In genomic region chr1:170156594-170156993, GRCh38 we compare ENCODE assay signal across 24 cellular contexts.
"Had no signal": no experiment of that assay in that cellular context is flagged by ENCODE, and none has a peak within 500 bp of the region (broad histone marks: within the 10 kb centered on the region; RNA-seq: fewer than 3 reads in every experiment).

No MANE protein-coding gene starts in this region.

- DNase-seq: activated CD4-positive, alpha-beta T cell treated with anti-CD3 and anti-CD28 coated beads for 48 hours; activated CD4-positive, alpha-beta T cell treated with anti-CD3 and anti-CD28 coated beads, Interleukin-2, amount 50 U/mL, for 4 hours; activated CD4-positive, CD25-positive, alpha-beta regulatory T cell treated with anti-CD3 and anti-CD28 coated beads, Interleukin-2, amount 50 U/mL, for 72 hours; activated CD8-positive, alpha-beta T cell treated with anti-CD3 and anti-CD28 coated beads, Interleukin-2, amount 10 ng/mL, durations not matched to agents 7 days and 5 days; activated effector memory CD4-positive, alpha-beta T cell treated with Interleukin-2 at 50 U/mL for 16 hours; activated naive CD4-positive, alpha-beta T cell; activated naive CD8-positive, alpha-beta T cell treated with anti-CD3 and anti-CD28 coated beads, Interleukin-2, amount 50 U/mL, for 24 hours; activated T-cell treated with anti-CD3 and anti-CD28 coated beads, Interleukin-2, amount 50 U/mL, for 24 hours; amniotic stem cell; body of pancreas; central memory CD4-positive, alpha-beta T cell; Karpas-422; MM.1S; NCI-H1436 treated with DMSO at 0.1 percent for 48 hours; NCI-H187; NCI-H446; NCI-H524; NCI-H82; PC-3; SHP77 treated with DMSO at 0.1 percent for 48 hours; T-helper 17 cell; T-helper 9 cell had no signal

- H3K27ac ChIP-seq: ascending aorta, body of pancreas had no signal

- H3K36me3 ChIP-seq: ascending aorta had no signal

- H3K4me1 ChIP-seq: body of pancreas had no signal

- H3K4me3 ChIP-seq: ascending aorta, body of pancreas, K562 had no signal

- H3K9me3 ChIP-seq: body of pancreas had no signal
